ENCODE assay signal across 2 cellular contexts in the genomic region with DNA sequence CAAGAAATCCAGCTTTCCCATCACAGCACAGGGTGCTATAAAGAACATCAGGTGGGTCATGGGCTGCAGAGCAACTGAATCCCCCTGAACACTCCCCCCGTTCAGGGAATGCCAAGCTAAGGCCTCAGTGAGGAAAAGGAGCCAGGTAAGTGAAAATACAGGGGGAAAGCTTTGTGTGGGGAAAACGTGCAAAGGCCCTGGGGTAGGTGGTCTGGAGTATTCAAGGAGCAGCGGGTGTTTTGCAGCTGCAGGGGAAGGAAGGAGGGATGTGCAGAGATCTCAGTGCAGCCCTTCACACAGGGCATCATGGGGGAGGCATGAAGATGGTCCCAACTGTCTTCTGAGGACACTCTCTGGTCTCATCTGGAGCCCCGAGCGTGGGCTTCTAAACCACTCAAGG.
TF ChIP-seq lines count a peak whose summit lies in the region.

No MANE protein-coding gene starts in this region.

TF ChIP-seq in IMR-90, 13 proteins besides CTCF, POLR2A, EP300 and RAD21:
- no peak for TF ChIP-seq CEBPB (IDR thresholded peaks at IDR 0.05; ENCODE audit: low read depth, low read length)
- TF ChIP-seq, protein P1, sequence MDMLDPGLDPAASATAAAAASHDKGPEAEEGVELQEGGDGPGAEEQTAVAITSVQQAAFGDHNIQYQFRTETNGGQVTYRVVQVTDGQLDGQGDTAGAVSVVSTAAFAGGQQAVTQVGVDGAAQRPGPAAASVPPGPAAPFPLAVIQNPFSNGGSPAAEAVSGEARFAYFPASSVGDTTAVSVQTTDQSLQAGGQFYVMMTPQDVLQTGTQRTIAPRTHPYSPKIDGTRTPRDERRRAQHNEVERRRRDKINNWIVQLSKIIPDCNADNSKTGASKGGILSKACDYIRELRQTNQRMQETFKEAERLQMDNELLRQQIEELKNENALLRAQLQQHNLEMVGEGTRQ (IDR thresholded peaks at IDR 0.05; ENCODE audit: low read depth, low read length) = no peak
- TF ChIP-seq MAZ (IDR thresholded peaks at IDR 0.05; ENCODE audit: borderline replicate concordance, low read depth, low read length) = no peak
- TF ChIP-seq, protein P2, sequence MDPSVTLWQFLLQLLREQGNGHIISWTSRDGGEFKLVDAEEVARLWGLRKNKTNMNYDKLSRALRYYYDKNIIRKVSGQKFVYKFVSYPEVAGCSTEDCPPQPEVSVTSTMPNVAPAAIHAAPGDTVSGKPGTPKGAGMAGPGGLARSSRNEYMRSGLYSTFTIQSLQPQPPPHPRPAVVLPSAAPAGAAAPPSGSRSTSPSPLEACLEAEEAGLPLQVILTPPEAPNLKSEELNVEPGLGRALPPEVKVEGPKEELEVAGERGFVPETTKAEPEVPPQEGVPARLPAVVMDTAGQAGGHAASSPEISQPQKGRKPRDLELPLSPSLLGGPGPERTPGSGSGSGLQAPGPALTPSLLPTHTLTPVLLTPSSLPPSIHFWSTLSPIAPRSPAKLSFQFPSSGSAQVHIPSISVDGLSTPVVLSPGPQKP (IDR thresholded peaks at IDR 0.05; ENCODE audit: borderline replicate concordance, low read depth, low read length) = no peak
- TF ChIP-seq MAFK (IDR thresholded peaks at IDR 0.05; ENCODE audit: low read depth, low read length) = no peak
- TF ChIP-seq RFX5 (IDR thresholded peaks at IDR 0.05; ENCODE audit: low read depth, low read length) = no peak
- no peak for TF ChIP-seq CHD1 (IDR thresholded peaks at IDR 0.05; ENCODE audit: low read depth, low read length)
- TF ChIP-seq MXI1 (IDR thresholded peaks at IDR 0.05; ENCODE audit: borderline replicate concordance, low read depth, low read length) = no peak
- TF ChIP-seq BHLHE40 (IDR thresholded peaks at IDR 0.05; ENCODE audit: low read depth, low read length) = no peak
- no peak for TF ChIP-seq RCOR1 (IDR thresholded peaks at IDR 0.05; ENCODE audit: insufficient replicate concordance, low read length)

TF ChIP-seq in K562, 482 proteins besides CTCF, POLR2A, EP300 and RAD21:
- peak; percentile 51 for TF ChIP-seq RBM25 (IDR thresholded peaks at IDR 0.05; ENCODE audit: low read depth, low read length, severe bottlenecking)
- TF ChIP-seq CBFA2T2 (conservative IDR thresholded peaks at IDR 0.05) = no peak
- TF ChIP-seq ZNF398 (CRISPR knock-in tag; IDR thresholded peaks at IDR 0.05) = no peak
